Comparison of ENCODE assay signal across 15 cellular contexts in the genomic region with DNA sequence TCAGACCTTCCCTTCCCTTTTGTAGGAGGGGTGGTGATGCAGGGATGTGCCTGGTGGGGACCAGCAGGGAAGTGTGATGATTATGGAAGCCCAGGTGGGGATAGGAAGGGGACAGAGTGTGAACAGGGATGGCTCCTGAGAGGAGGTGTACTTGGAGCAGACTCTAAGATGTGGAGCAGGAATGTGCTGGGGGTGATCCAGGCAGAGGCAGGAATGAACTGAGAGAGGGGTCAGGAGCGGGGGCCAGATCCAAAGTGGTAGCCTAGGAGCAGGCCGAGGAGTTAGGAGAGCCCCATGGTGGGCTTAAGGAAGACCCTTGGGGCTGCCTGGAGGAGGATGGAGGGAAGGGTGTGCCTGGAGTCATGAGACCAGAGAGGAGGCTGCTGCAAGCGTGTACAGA. TPM values are rescaled to one million over a fixed set of nuclear protein-coding genes. Genes with fewer than 3 reads are reported as not detected.
A peak's percentile ranks its signal among the peaks of the same experiment; 100 is the strongest.
DNase-seq lines count a peak whose midpoint lies in the region; TF ChIP-seq lines count a peak whose summit lies in the region.
"Had no signal": no experiment of that assay in that cellular context is flagged by ENCODE, and none has a peak within 500 bp of the region (broad histone marks: within the 10 kb centered on the region; RNA-seq: fewer than 3 reads in every experiment).

No MANE protein-coding gene starts in this region.

- H3K9me3 Mint-ChIP-seq in T-helper 1 cell treated with Interleukin-12 subunit alpha and Interleukin-12 subunit beta and Interleukin-4 antibody, amounts not matched to agents 30 μg/mL and 1 μg/mL, for 36 hours: no peaks in the 10 kb centered on the region
- no peaks in the 10 kb centered on the region for H3K9me3 Mint-ChIP-seq in nephron
- H3K9me3 Mint-ChIP-seq: CD4-positive, alpha-beta memory T cell had no signal

- TF ChIP-seq CTCF in dorsolateral prefrontal cortex (IDR thresholded peaks at IDR 0.05 in 54 of 56, conservative IDR thresholded peaks at IDR 0.05 in 2 of 56; ENCODE audit: low read depth in 1 of 56, partially characterized antibody in 56 of 56) (no peak), nephron (IDR thresholded peaks at IDR 0.05; ENCODE audit: unreplicated experiment in 3 of 3) (no peak)

- H3K27ac ChIP-seq in dorsolateral prefrontal cortex: peak overlapping the region in 20 of 59 donors; percentile 6 to 66 (median 26)

- H3K27me3 ChIP-seq in dorsolateral prefrontal cortex: no peaks in the 10 kb centered on the region
- H3K27me3 ChIP-seq: BE2C had no signal

- DNase-seq in T-helper 1 cell: no peak
- DNase-seq in dorsolateral prefrontal cortex: no peak
- DNase-seq in hypothalamus (lab: John Stamatoyannopoulos, UW): no peak
- no peak for DNase-seq in dermis blood vessel endothelial cell
- DNase-seq in T1000 (lab: John Stamatoyannopoulos, UW): no peak
- DNase-seq: BE2C; CD4-positive, alpha-beta memory T cell; DMS153; GF-D8; NCI-H2081; NCI-H510A; NCI-H774 had no signal

- peaks cover 10% of the 10 kb centered on the region for H3K4me1 Mint-ChIP-seq in T-helper 1 cell treated with Interleukin-12 subunit alpha and Interleukin-12 subunit beta and Interleukin-4 antibody, amounts not matched to agents 30 μg/mL and 1 μg/mL, for 36 hours (ENCODE audit: low read depth)
- H3K4me1 Mint-ChIP-seq in nephron: peaks cover 19% of the 10 kb centered on the region

- intact Hi-C loops in dorsolateral prefrontal cortex (cut with DNase I): no loop called here

- H3K27me3 Mint-ChIP-seq in T-helper 1 cell treated with Interleukin-12 subunit alpha and Interleukin-12 subunit beta and Interleukin-4 antibody, amounts not matched to agents 30 μg/mL and 1 μg/mL, for 36 hours (ENCODE audit: low read depth): peaks cover 42% of the 10 kb centered on the region
- H3K27me3 Mint-ChIP-seq in nephron (ENCODE audit: low read depth): peaks cover 61% of the 10 kb centered on the region

- no peaks in the 10 kb centered on the region for H3K36me3 Mint-ChIP-seq in T-helper 1 cell treated with Interleukin-12 subunit alpha and Interleukin-12 subunit beta and Interleukin-4 antibody, amounts not matched to agents 30 μg/mL and 1 μg/mL, for 36 hours (ENCODE audit: low read depth)
- H3K36me3 Mint-ChIP-seq in nephron (ENCODE audit: low read depth): no peaks in the 10 kb centered on the region

- H3K4me3 ChIP-seq in dorsolateral prefrontal cortex: peak overlapping the region in 34 of 59 donors; percentile 4 to 83 (median 68)
- H3K4me3 ChIP-seq: K562 had no signal

- peak overlapping the region; percentile 2 for H3K4me3 Mint-ChIP-seq in T-helper 1 cell treated with Interleukin-12 subunit alpha and Interleukin-12 subunit beta and Interleukin-4 antibody, amounts not matched to agents 30 μg/mL and 1 μg/mL, for 36 hours
- peak overlapping the region; percentile 22 to 64 (median 54) for H3K4me3 Mint-ChIP-seq in nephron

- no peak overlapping the region for H3K27ac Mint-ChIP-seq in T-helper 1 cell treated with Interleukin-12 subunit alpha and Interleukin-12 subunit beta and Interleukin-4 antibody, amounts not matched to agents 30 μg/mL and 1 μg/mL, for 36 hours
- no peak overlapping the region for H3K27ac Mint-ChIP-seq in nephron

RNA-seq across cellular contexts. Expression of a gene that starts 3.7 kb away (rescaled TPM):
- total RNA-seq in dorsolateral prefrontal cortex (100 to 1,000 TPM in 114 of 120 experiments, 10 to 100 TPM in 6; 57.3 to 255 (median 154) TPM), dermis blood vessel endothelial cell (0.34 and 0.84 TPM in 2 replicates)

RNA-seq across cellular contexts. Expression of a gene that starts 31.9 kb away (rescaled TPM):
- 100 to 1,000 TPM in 119 of 120 experiments, 10 to 100 TPM in 1; 99.9 to 293 (median 188) TPM for total RNA-seq in dorsolateral prefrontal cortex
- total RNA-seq in dermis blood vessel endothelial cell: 22.1 and 32.4 TPM in 2 replicates

RNA-seq across cellular contexts. Expression of a gene that starts 46.2 kb away (rescaled TPM):
- total RNA-seq in dorsolateral prefrontal cortex: 10 to 100 TPM; 15.6 to 42.0 (median 23.9) TPM
- total RNA-seq in dermis blood vessel endothelial cell: 15.3 and 16.3 TPM in 2 replicates

Comparison
In these comparisons a context has a peak if more than half of its experiments do, and no peak if none do; other contexts are left out.
1. RNA of a gene that starts 3.7 kb away (total RNA-seq): 57.3 to 255 TPM in dorsolateral prefrontal cortex; 0.34 to 0.84 TPM in dermis blood vessel endothelial cell; every median in the first group is over 10 times any median in the second.